1 cellular context compared by ENCODE assay signal in genomic region chr20:64062596-64063388, GRCh38.
A peak's percentile ranks its signal among the peaks of the same experiment; 100 is the strongest.
TF ChIP-seq lines count a peak whose summit lies in the region.

TCEA2 (plus strand) TSS chr20:64063198; CDS start chr20:64063313, 115 bp downstream.

TF ChIP-seq in HepG2, 621 proteins besides CTCF, POLR2A, EP300 and RAD21 (continued from another document and continues in another):
- TF ChIP-seq ZNF142 (CRISPR knock-in tag; IDR thresholded peaks at IDR 0.05) (no peak; the same call in 1 of the 2 replicates), ZNF670 (CRISPR knock-in tag; IDR thresholded peaks at IDR 0.05; ENCODE audit: borderline replicate concordance) (peak; percentile 98), CHD4 (IDR thresholded peaks at IDR 0.05; ENCODE audit: borderline replicate concordance, low read length) (no peak), MXD4 (CRISPR knock-in tag; IDR thresholded peaks at IDR 0.05) (no peak; the same call in 1 of the 2 replicates), ZNF652 (CRISPR knock-in tag; IDR thresholded peaks at IDR 0.05; ENCODE audit: borderline replicate concordance, low read depth) (0 out of 2 replicates have a peak, but pooled peaks have one; percentile 26), MTF2 (CRISPR knock-in tag; IDR thresholded peaks at IDR 0.05; ENCODE audit: borderline replicate concordance) (no peak), MYNN (CRISPR knock-in tag; IDR thresholded peaks at IDR 0.05; ENCODE audit: low read depth) (peak; percentile 96; the same call in 1 of the 2 replicates), ZNF143 (CRISPR knock-in tag; IDR thresholded peaks at IDR 0.05) (peak; percentile 93), ZNF788 (CRISPR knock-in tag; IDR thresholded peaks at IDR 0.05; ENCODE audit: borderline replicate concordance) (peak; percentile 97), ZBTB21 (CRISPR knock-in tag; IDR thresholded peaks at IDR 0.05) (peak; percentile 63; the same call in 1 of the 2 replicates), ZNF616 (CRISPR knock-in tag; IDR thresholded peaks at IDR 0.05; ENCODE audit: low read depth) (peak; percentile 76; the same call in 1 of the 2 replicates), ZNF746 (CRISPR knock-in tag; IDR thresholded peaks at IDR 0.05) (peak; percentile 69; the same call in 1 of the 2 replicates), ZNF382 (CRISPR knock-in tag; IDR thresholded peaks at IDR 0.05; ENCODE audit: borderline replicate concordance) (no peak), ZNF781 (CRISPR knock-in tag; IDR thresholded peaks at IDR 0.05; ENCODE audit: borderline replicate concordance, not compliant biosample characterization) (peak; percentile 90), BHLHE40 (IDR thresholded peaks at IDR 0.05; ENCODE audit: low read length) (0 out of 2 replicates have a peak, but pooled peaks have one; percentile 48), ATRX (CRISPR knock-in tag; IDR thresholded peaks at IDR 0.05; ENCODE audit: borderline replicate concordance) (no peak), ZNF414 (CRISPR knock-in tag; IDR thresholded peaks at IDR 0.05) (0 out of 2 replicates have a peak, but pooled peaks have one; percentile 64), HNF4G (IDR thresholded peaks at IDR 0.05; ENCODE audit: borderline replicate concordance, low read depth, low read length) (peak; percentile 55; the same call in 1 of the 2 replicates), HNF4G (CRISPR knock-in tag; IDR thresholded peaks at IDR 0.05; ENCODE audit: borderline replicate concordance, low read depth) (no peak; the same call in none of the 2 replicates), ZMAT3 (CRISPR knock-in tag; conservative IDR thresholded peaks at IDR 0.05) (peak; percentile 87), GZF1 (CRISPR knock-in tag; IDR thresholded peaks at IDR 0.05) (no peak; the same call in 1 of the 2 replicates), NRL (CRISPR knock-in tag; IDR thresholded peaks at IDR 0.05; ENCODE audit: borderline replicate concordance) (peak; percentile 98), CREBL2 (CRISPR knock-in tag; IDR thresholded peaks at IDR 0.05; ENCODE audit: borderline replicate concordance) (peak; percentile 85; the same call in 1 of the 2 replicates), ZNF558 (CRISPR knock-in tag; IDR thresholded peaks at IDR 0.05; ENCODE audit: borderline replicate concordance) (peak; percentile 100), RARA (CRISPR knock-in tag; IDR thresholded peaks at IDR 0.05) (peak; percentile 57), FIP1L1 (IDR thresholded peaks at IDR 0.05; ENCODE audit: borderline replicate concordance, insufficient read depth, low read depth, low read length) (peak; percentile 79; the same call in 1 of the 2 replicates), ZNF770 (CRISPR knock-in tag; IDR thresholded peaks at IDR 0.05) (peak; percentile 76), CHD2 (IDR thresholded peaks at IDR 0.05; ENCODE audit: low read depth, low read length) (peak; percentile 76), STAT6 (CRISPR knock-in tag; IDR thresholded peaks at IDR 0.05; ENCODE audit: borderline replicate concordance) (peak; percentile 92; the same call in 1 of the 2 replicates), CBFB (CRISPR knock-in tag; IDR thresholded peaks at IDR 0.05) (peak; percentile 91), ZNF530 (CRISPR knock-in tag; IDR thresholded peaks at IDR 0.05; ENCODE audit: low read depth) (no peak), KLF11 (CRISPR knock-in tag; IDR thresholded peaks at IDR 0.05) (peak; percentile 90; the same call in 1 of the 2 replicates), TCF7L2 (IDR thresholded peaks at IDR 0.05; ENCODE audit: low read depth, low read length) (no peak), E2F1 (CRISPR knock-in tag; IDR thresholded peaks at IDR 0.05) (peak; percentile 69; the same call in 1 of the 2 replicates), ZNF549 (CRISPR knock-in tag; IDR thresholded peaks at IDR 0.05) (no peak), ZFP36 (IDR thresholded peaks at IDR 0.05; ENCODE audit: borderline replicate concordance, low read depth, low read length, partially characterized antibody) (no peak), RFX3 (CRISPR knock-in tag; IDR thresholded peaks at IDR 0.05) (0 out of 2 replicates have a peak, but pooled peaks have one; percentile 31), GPN1 (CRISPR knock-in tag; IDR thresholded peaks at IDR 0.05; ENCODE audit: borderline replicate concordance) (no peak; the same call in 1 of the 2 replicates), SP4 (CRISPR knock-in tag; IDR thresholded peaks at IDR 0.05) (peak; percentile 97), SP140L (CRISPR knock-in tag; IDR thresholded peaks at IDR 0.05; ENCODE audit: borderline replicate concordance) (peak; percentile 97; the same call in 1 of the 2 replicates), CENPBD1 (CRISPR knock-in tag; IDR thresholded peaks at IDR 0.05; ENCODE audit: borderline replicate concordance, low read depth) (no peak; the same call in 1 of the 2 replicates), DNMT1 (CRISPR knock-in tag; IDR thresholded peaks at IDR 0.05) (peak; percentile 82), ZNF280D (CRISPR knock-in tag; IDR thresholded peaks at IDR 0.05) (peak; percentile 79; the same call in 1 of the 2 replicates), RBFOX2 (IDR thresholded peaks at IDR 0.05; ENCODE audit: low read depth, low read length) (peak; percentile 96), ZFYVE20 (CRISPR knock-in tag; IDR thresholded peaks at IDR 0.05; ENCODE audit: borderline replicate concordance, low read depth) (0 out of 2 replicates have a peak, but pooled peaks have one; percentile 86), NCOA1 (CRISPR knock-in tag; IDR thresholded peaks at IDR 0.05) (peak; percentile 85), ZNF256 (CRISPR knock-in tag; conservative IDR thresholded peaks at IDR 0.05) (no peak), ZNF510 (CRISPR knock-in tag; IDR thresholded peaks at IDR 0.05; ENCODE audit: low read depth) (no peak)
